26 cellular contexts compared by ENCODE assay signal in genomic region chr18:60193780-60194179, GRCh38.
"Had no signal": no experiment of that assay in that cellular context is flagged by ENCODE, and none has a peak within 500 bp of the region (broad histone marks: within the 10 kb centered on the region; RNA-seq: fewer than 3 reads in every experiment).

No MANE protein-coding gene starts in this region.

- H3K27me3 Mint-ChIP-seq: activated CD4-positive, alpha-beta memory T cell treated with anti-CD3 and anti-CD28 coated beads, Interleukin-2, amount 10 ng/mL, durations not matched to agents 7 days and 5 days; activated naive CD4-positive, alpha-beta T cell treated with anti-CD3 and anti-CD28 coated beads, Interleukin-2, amount 10 ng/mL, durations not matched to agents 7 days and 5 days; activated naive CD8-positive, alpha-beta T cell treated with anti-CD3 and anti-CD28 coated beads, Interleukin-2, amount 10 ng/mL, durations not matched to agents 7 days and 5 days; activated T-cell treated with anti-CD3 and anti-CD28 coated beads, Interleukin-2, amount 50 U/mL, for 24 hours had no signal

- H3K4me1 Mint-ChIP-seq: activated CD4-positive, alpha-beta memory T cell treated with anti-CD3 and anti-CD28 coated beads, Interleukin-2, amount 10 ng/mL, durations not matched to agents 7 days and 5 days; activated CD4-positive, alpha-beta T cell treated with anti-CD3 and anti-CD28 coated beads, Interleukin-2, amount 10 ng/mL, durations not matched to agents 7 days and 5 days; activated naive CD4-positive, alpha-beta T cell treated with anti-CD3 and anti-CD28 coated beads, Interleukin-2, amount 10 ng/mL, durations not matched to agents 7 days and 5 days; activated naive CD8-positive, alpha-beta T cell treated with anti-CD3 and anti-CD28 coated beads, Interleukin-2, amount 10 ng/mL, durations not matched to agents 7 days and 5 days had no signal

- H3K27me3 ChIP-seq: ascending aorta, breast epithelium, cardiac muscle cell, colonic mucosa had no signal

- H3K9me3 Mint-ChIP-seq: activated CD4-positive, alpha-beta memory T cell treated with anti-CD3 and anti-CD28 coated beads, Interleukin-2, amount 10 ng/mL, durations not matched to agents 7 days and 5 days; activated CD4-positive, alpha-beta T cell treated with anti-CD3 and anti-CD28 coated beads, Interleukin-2, amount 10 ng/mL, durations not matched to agents 7 days and 5 days; activated naive CD4-positive, alpha-beta T cell treated with anti-CD3 and anti-CD28 coated beads, Interleukin-2, amount 10 ng/mL, durations not matched to agents 7 days and 5 days; activated naive CD8-positive, alpha-beta T cell treated with anti-CD3 and anti-CD28 coated beads, Interleukin-2, amount 10 ng/mL, durations not matched to agents 7 days and 5 days; activated T-cell treated with anti-CD3 and anti-CD28 coated beads, Interleukin-2, amount 50 U/mL, for 24 hours; brain had no signal

- H3K9me3 ChIP-seq: ascending aorta, breast epithelium, colonic mucosa had no signal

- H3K27ac ChIP-seq: ascending aorta, breast epithelium, cardiac muscle cell, colonic mucosa, epithelial cell of prostate had no signal

- H3K36me3 ChIP-seq: ascending aorta, breast epithelium, cardiac muscle cell, colonic mucosa had no signal

- ATAC-seq: activated naive CD4-positive, alpha-beta T cell treated with anti-CD3 and anti-CD28 coated beads, Interleukin-2, amount 50 U/mL, for 72 hours; activated T-cell treated with anti-CD3 and anti-CD28 coated beads, Interleukin-2, amount 50 U/mL, for 72 hours had no signal

- H3K4me1 ChIP-seq: ascending aorta, breast epithelium, colonic mucosa had no signal

- H3K4me3 ChIP-seq: ascending aorta, breast epithelium, cardiac muscle cell, colonic mucosa had no signal

- H3K36me3 Mint-ChIP-seq: activated naive CD4-positive, alpha-beta T cell treated with anti-CD3 and anti-CD28 coated beads, Interleukin-2, amount 10 ng/mL, durations not matched to agents 7 days and 5 days; activated naive CD4-positive, alpha-beta T cell treated with anti-CD3 and anti-CD28 coated beads, Interleukin-2, amount 50 U/mL, for 72 hours; activated naive CD8-positive, alpha-beta T cell treated with anti-CD3 and anti-CD28 coated beads, Interleukin-2, amount 10 ng/mL, durations not matched to agents 7 days and 5 days; brain had no signal

- H3K27ac Mint-ChIP-seq: activated CD4-positive, alpha-beta memory T cell treated with anti-CD3 and anti-CD28 coated beads, Interleukin-2, amount 10 ng/mL, durations not matched to agents 7 days and 5 days; activated CD4-positive, alpha-beta T cell treated with anti-CD3 and anti-CD28 coated beads, Interleukin-2, amount 10 ng/mL, durations not matched to agents 7 days and 5 days; activated naive CD4-positive, alpha-beta T cell treated with anti-CD3 and anti-CD28 coated beads, Interleukin-2, amount 10 ng/mL, durations not matched to agents 7 days and 5 days; activated naive CD4-positive, alpha-beta T cell treated with anti-CD3 and anti-CD28 coated beads, Interleukin-2, amount 50 U/mL, for 72 hours; activated naive CD8-positive, alpha-beta T cell treated with anti-CD3 and anti-CD28 coated beads, Interleukin-2, amount 10 ng/mL, durations not matched to agents 7 days and 5 days; activated T-cell treated with anti-CD3 and anti-CD28 coated beads, Interleukin-2, amount 50 U/mL, for 24 hours; activated T-cell treated with anti-CD3 and anti-CD28 coated beads, Interleukin-2, amount 50 U/mL, for 72 hours; brain had no signal

- DNase-seq: activated CD4-positive, alpha-beta memory T cell treated with anti-CD3 and anti-CD28 coated beads, Interleukin-2, amount 10 ng/mL, durations not matched to agents 7 days and 5 days; activated CD4-positive, alpha-beta T cell treated with anti-CD3 and anti-CD28 coated beads for 1 hour; activated CD4-positive, alpha-beta T cell treated with anti-CD3 and anti-CD28 coated beads for 4 hours; activated CD4-positive, alpha-beta T cell treated with anti-CD3 and anti-CD28 coated beads, Interleukin-2, amount 10 ng/mL, durations not matched to agents 7 days and 5 days; activated CD4-positive, alpha-beta T cell treated with anti-CD3 and anti-CD28 coated beads, Interleukin-2, amount 50 U/mL, for 4 hours; activated CD8-positive, alpha-beta memory T cell treated with anti-CD3 and anti-CD28 coated beads, Interleukin-2, amount 50 U/mL, for 48 hours; activated gamma-delta T cell; activated naive CD4-positive, alpha-beta T cell; activated naive CD4-positive, alpha-beta T cell treated with anti-CD3 and anti-CD28 coated beads, Interleukin-2, amount 10 ng/mL, durations not matched to agents 7 days and 5 days; activated naive CD8-positive, alpha-beta T cell treated with anti-CD3 and anti-CD28 coated beads, Interleukin-2, amount 10 ng/mL, durations not matched to agents 7 days and 5 days; activated T-cell treated with anti-CD3 and anti-CD28 coated beads for 4 hours; activated T-cell treated with anti-CD3 and anti-CD28 coated beads, Interleukin-2, amount 50 U/mL, for 24 hours; activated T-cell treated with anti-CD3 and anti-CD28 coated beads, Interleukin-2, amount 50 U/mL, for 72 hours; central memory CD4-positive, alpha-beta T cell; cerebellar nuclear complex; colonic mucosa; effector CD8-positive, alpha-beta T cell; foreskin fibroblast; head of caudate nucleus; T-helper 2 cell had no signal

- H3K4me3 Mint-ChIP-seq: activated CD4-positive, alpha-beta memory T cell treated with anti-CD3 and anti-CD28 coated beads, Interleukin-2, amount 10 ng/mL, durations not matched to agents 7 days and 5 days; activated CD4-positive, alpha-beta T cell treated with anti-CD3 and anti-CD28 coated beads, Interleukin-2, amount 10 ng/mL, durations not matched to agents 7 days and 5 days; activated naive CD4-positive, alpha-beta T cell treated with anti-CD3 and anti-CD28 coated beads, Interleukin-2, amount 10 ng/mL, durations not matched to agents 7 days and 5 days; activated naive CD8-positive, alpha-beta T cell treated with anti-CD3 and anti-CD28 coated beads, Interleukin-2, amount 10 ng/mL, durations not matched to agents 7 days and 5 days; activated T-cell treated with anti-CD3 and anti-CD28 coated beads, Interleukin-2, amount 50 U/mL, for 24 hours; activated T-cell treated with anti-CD3 and anti-CD28 coated beads, Interleukin-2, amount 50 U/mL, for 72 hours; brain had no signal
